8 cellular contexts compared by ENCODE assay signal in the genomic region with DNA sequence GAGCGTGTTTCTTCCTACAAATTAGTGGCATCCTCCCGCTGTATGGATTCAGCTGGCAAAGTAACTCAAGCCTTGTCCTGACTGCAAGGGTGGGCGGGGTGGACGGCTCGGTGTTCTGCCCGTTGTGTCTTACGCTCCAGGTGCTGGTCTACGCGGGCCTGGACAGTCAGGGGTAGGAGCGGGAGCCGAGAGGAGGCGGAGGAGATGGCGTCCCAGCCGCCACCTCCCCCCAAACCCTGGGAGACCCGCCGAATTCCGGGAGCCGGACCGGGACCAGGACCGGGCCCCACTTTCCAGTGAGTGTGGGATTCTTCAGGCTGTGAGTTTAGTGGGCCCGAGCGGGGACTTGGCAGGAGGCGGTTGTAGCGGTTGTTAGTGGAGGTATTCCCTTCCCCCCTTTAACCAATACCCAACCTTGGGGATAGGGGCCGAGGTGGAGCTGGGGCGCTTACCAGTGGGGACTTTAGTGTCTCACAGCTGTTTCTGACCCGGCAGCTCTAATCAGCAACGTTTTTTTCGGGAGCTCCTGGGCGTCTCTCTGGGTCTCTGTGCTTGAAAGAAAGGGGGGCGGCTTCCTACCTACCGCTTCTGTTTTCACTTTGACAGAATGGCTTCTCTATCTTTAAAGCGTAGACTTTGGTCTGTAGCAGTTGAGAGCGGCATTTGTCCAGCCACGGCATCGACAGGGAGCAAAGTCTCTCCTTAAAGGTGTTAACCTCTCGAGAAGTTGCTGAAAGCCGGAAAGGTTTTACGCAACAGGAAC. TPM values are rescaled to one million over a fixed set of nuclear protein-coding genes. Genes with fewer than 3 reads are reported as not detected.
A peak's percentile ranks its signal among the peaks of the same experiment; 100 is the strongest.
DNase-seq lines count a peak whose midpoint lies in the region; ATAC-seq and TF ChIP-seq lines count a peak whose summit lies in the region.

A gene with protein sequence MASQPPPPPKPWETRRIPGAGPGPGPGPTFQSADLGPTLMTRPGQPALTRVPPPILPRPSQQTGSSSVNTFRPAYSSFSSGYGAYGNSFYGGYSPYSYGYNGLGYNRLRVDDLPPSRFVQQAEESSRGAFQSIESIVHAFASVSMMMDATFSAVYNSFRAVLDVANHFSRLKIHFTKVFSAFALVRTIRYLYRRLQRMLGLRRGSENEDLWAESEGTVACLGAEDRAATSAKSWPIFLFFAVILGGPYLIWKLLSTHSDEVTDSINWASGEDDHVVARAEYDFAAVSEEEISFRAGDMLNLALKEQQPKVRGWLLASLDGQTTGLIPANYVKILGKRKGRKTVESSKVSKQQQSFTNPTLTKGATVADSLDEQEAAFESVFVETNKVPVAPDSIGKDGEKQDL (plus strand): TSS at position 165 of the 763 bp plus-strand sequence. CDS start 40 bp downstream, at position 205.
Gene PUS10 (minus strand): TSS at position 700 of the 763 bp plus-strand sequence. CDS start 6,365 bp downstream, outside the sequence.

- H3K27me3 ChIP-seq in thyroid gland = no peaks in the 10 kb centered on the region

- H3K9me3 Mint-ChIP-seq in glutamatergic neuron (ENCODE audit: unreplicated experiment) (peaks cover 1% of the 10 kb centered on the region), osteocyte (ENCODE audit: unreplicated experiment) (peaks cover 5% of the 10 kb centered on the region)

- WGBS in thyroid gland, 2 donors = 0 to 1% methylated on average over 18 to 26 of the region's 39 CpGs

- no peak for TF ChIP-seq RAD21 in Ishikawa (IDR thresholded peaks at IDR 0.05; ENCODE audit: low read depth)

- intact Hi-C loops in thyroid gland (cut with DNase I) = no loop called here

- H3K4me3 ChIP-seq in thyroid gland (replicated peaks in 1 of 3) = peak within 1 kb of the TSS; percentile 70 to 93 (median 90)

- H3K36me3 ChIP-seq in thyroid gland = no peaks in the 10 kb centered on the region

- H3K36me3 Mint-ChIP-seq in glutamatergic neuron (ENCODE audit: unreplicated experiment) (no peaks in the 10 kb centered on the region), osteocyte (ENCODE audit: unreplicated experiment) (peaks cover 15% of the 10 kb centered on the region)

- H3K4me3 Mint-ChIP-seq in glutamatergic neuron (ENCODE audit: unreplicated experiment) (peak within 1 kb of the TSS; percentile 98), osteocyte (ENCODE audit: unreplicated experiment) (peak within 1 kb of the TSS; percentile 97)

- H3K27me3 Mint-ChIP-seq in glutamatergic neuron (ENCODE audit: unreplicated experiment) (no peaks in the 10 kb centered on the region), osteocyte (ENCODE audit: unreplicated experiment) (no peaks in the 10 kb centered on the region)

- H3K9me3 ChIP-seq in thyroid gland = no peaks in the 10 kb centered on the region

- H3K4me1 Mint-ChIP-seq in glutamatergic neuron (ENCODE audit: low read depth, unreplicated experiment) (peaks cover 2% of the 10 kb centered on the region), osteocyte (ENCODE audit: unreplicated experiment) (peaks cover 25% of the 10 kb centered on the region)

- ATAC-seq in GM21576 (IDR thresholded peaks at IDR 0.05; ENCODE audit: unreplicated experiment) = peak; percentile 77

- TF ChIP-seq EP300 in Ishikawa (IDR thresholded peaks at IDR 0.05; ENCODE audit: borderline replicate concordance) = no peak

- H3K27ac ChIP-seq in thyroid gland = peak within 1 kb of the TSS; percentile 83 to 95 (median 95)

- peak; percentile 86 for DNase-seq in ELF-1 (ENCODE audit: low read depth, low spot score)
- peak; percentile 89 to 94 for DNase-seq in SHP77 (lab: John Stamatoyannopoulos, UW)
- DNase-seq in activated naive CD4-positive, alpha-beta T cell treated with anti-CD3 and anti-CD28 coated beads, Interleukin-2, amount 50 U/mL, for 16 hours = peak; percentile 73
- peak; percentile 76 for DNase-seq in glutamatergic neuron
- DNase-seq in osteocyte (ENCODE audit: extremely low spot score, unreplicated experiment) = peak; percentile 87
- DNase-seq in thyroid gland = peak; percentile 80 to 82

- H3K27ac Mint-ChIP-seq in glutamatergic neuron (ENCODE audit: unreplicated experiment) (peak within 1 kb of the TSS; percentile 92), osteocyte (ENCODE audit: unreplicated experiment) (peak within 1 kb of the TSS; percentile 98)

- peaks cover 31 to 39% of the 10 kb centered on the region in 2 donors for H3K4me1 ChIP-seq in thyroid gland

- TF ChIP-seq CTCF in glutamatergic neuron (IDR thresholded peaks at IDR 0.05; ENCODE audit: partially characterized antibody, unreplicated experiment) (no peak), osteocyte (IDR thresholded peaks at IDR 0.05) (no peak), thyroid gland (IDR thresholded peaks at IDR 0.05) (peak in 1 of 6 experiments; percentile 12)

- peak; percentile 16 to 72 for TF ChIP-seq POLR2A in thyroid gland (IDR thresholded peaks at IDR 0.05)

TF ChIP-seq in Ishikawa, 13 proteins besides CTCF, POLR2A, EP300 and RAD21:
- TF ChIP-seq YY1 (IDR thresholded peaks at IDR 0.05; ENCODE audit: low read depth) (peak; percentile 80), EGR1 (IDR thresholded peaks at IDR 0.05) (peak; percentile 80), TCF12 (IDR thresholded peaks at IDR 0.05; ENCODE audit: low read depth) (no peak; the same call in 1 of the 2 replicates), CEBPB (IDR thresholded peaks at IDR 0.05) (peak; percentile 83), CREB1 (IDR thresholded peaks at IDR 0.05; ENCODE audit: low read depth) (0 out of 2 replicates have a peak, but pooled peaks have one; percentile 22), TAF1 (IDR thresholded peaks at IDR 0.05; ENCODE audit: low read depth) (peak; percentile 43; the same call in 1 of the 2 replicates)
- TF ChIP-seq, protein P1, sequence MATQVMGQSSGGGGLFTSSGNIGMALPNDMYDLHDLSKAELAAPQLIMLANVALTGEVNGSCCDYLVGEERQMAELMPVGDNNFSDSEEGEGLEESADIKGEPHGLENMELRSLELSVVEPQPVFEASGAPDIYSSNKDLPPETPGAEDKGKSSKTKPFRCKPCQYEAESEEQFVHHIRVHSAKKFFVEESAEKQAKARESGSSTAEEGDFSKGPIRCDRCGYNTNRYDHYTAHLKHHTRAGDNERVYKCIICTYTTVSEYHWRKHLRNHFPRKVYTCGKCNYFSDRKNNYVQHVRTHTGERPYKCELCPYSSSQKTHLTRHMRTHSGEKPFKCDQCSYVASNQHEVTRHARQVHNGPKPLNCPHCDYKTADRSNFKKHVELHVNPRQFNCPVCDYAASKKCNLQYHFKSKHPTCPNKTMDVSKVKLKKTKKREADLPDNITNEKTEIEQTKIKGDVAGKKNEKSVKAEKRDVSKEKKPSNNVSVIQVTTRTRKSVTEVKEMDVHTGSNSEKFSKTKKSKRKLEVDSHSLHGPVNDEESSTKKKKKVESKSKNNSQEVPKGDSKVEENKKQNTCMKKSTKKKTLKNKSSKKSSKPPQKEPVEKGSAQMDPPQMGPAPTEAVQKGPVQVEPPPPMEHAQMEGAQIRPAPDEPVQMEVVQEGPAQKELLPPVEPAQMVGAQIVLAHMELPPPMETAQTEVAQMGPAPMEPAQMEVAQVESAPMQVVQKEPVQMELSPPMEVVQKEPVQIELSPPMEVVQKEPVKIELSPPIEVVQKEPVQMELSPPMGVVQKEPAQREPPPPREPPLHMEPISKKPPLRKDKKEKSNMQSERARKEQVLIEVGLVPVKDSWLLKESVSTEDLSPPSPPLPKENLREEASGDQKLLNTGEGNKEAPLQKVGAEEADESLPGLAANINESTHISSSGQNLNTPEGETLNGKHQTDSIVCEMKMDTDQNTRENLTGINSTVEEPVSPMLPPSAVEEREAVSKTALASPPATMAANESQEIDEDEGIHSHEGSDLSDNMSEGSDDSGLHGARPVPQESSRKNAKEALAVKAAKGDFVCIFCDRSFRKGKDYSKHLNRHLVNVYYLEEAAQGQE (IDR thresholded peaks at IDR 0.05; ENCODE audit: low read depth) = no peak

RNA-seq across cellular contexts. Expression of the first gene that starts in this region (rescaled TPM):
- total RNA-seq in glutamatergic neuron (ENCODE audit: unreplicated experiment) (22.5 TPM), osteocyte (19.6 and 20.3 TPM in 2 replicates), thyroid gland (10 to 100 TPM; 51.5 to 85.6 (median 75.4) TPM)

RNA-seq across cellular contexts. Expression of gene PUS10, which starts in this region (rescaled TPM):
- total RNA-seq in glutamatergic neuron (ENCODE audit: unreplicated experiment) = 2.5 TPM
- 6.0 and 7.7 TPM in 2 replicates for total RNA-seq in osteocyte
- 10 to 100 TPM; 11.8 to 20.6 (median 16.2) TPM for total RNA-seq in thyroid gland

Comparison
In these comparisons a context has a peak if more than half of its experiments do, and no peak if none do; other contexts are left out.
1. Peak in every context shown above with its lines: DNase-seq, ATAC-seq, H3K4me3 ChIP-seq and H3K27ac ChIP-seq.